9 cellular contexts compared by ENCODE assay signal in the genomic region with DNA sequence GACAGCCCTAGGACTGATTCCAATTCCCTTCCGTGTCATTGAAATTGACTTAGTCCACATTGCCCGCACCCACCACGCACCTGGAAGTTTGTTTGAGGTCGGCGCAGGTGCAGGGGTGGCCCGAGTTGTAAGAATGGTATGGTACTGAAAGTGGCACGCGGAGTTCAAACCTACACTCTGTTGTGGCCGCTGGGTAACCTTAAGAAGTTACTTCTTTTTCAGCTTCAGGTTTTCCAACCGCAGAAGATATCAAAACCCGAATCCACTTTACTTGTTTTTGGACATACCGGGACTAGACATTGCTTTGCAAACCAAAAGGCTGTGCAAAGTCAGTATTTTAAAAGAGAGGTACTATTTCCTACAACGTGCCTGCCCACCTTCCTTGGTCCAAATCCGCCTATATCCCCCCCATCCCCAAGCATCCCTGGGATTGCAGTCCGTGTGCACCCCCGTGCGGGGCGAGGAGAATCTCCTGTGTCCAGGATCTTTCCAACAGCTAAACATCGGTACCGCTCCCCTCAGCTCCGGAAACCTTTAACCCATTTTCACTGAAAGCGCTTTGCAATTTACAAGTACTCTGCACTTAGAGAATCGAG. TPM values are rescaled to one million over a fixed set of nuclear protein-coding genes. Genes with fewer than 3 reads are reported as not detected.
A peak's percentile ranks its signal among the peaks of the same experiment; 100 is the strongest.
DNase-seq lines count a peak whose midpoint lies in the region; ATAC-seq and TF ChIP-seq lines count a peak whose summit lies in the region.
"Had no signal": no experiment of that assay in that cellular context is flagged by ENCODE, and none has a peak within 500 bp of the region (broad histone marks: within the 10 kb centered on the region; RNA-seq: fewer than 3 reads in every experiment).

No MANE protein-coding gene starts in this region.

- peak; percentile 29 for DNase-seq in ELR (ENCODE audit: low read depth)
- no peak for DNase-seq in T-cell
- DNase-seq in psoas muscle: no peak
- DNase-seq in NCI-H2107 treated with DMSO at 0.1 percent for 48 hours (lab: John Stamatoyannopoulos, UW; ENCODE audit: unreplicated experiment): no peak
- DNase-seq in UCSD-AML1 (lab: John Stamatoyannopoulos, UW; ENCODE audit: unreplicated experiment): no peak
- DNase-seq in amniotic stem cell (lab: John Stamatoyannopoulos, UW): no peak

- intact Hi-C loops in psoas muscle (cut with DNase I): loop anchor here (2.0 to 10.0 kb wide), 3 partner anchors 433 to 1169 kb away; no protein-coding TSS in a partner anchor

- ATAC-seq in T-cell (replicated peaks in 1 of 4): no peak
- ATAC-seq in gastroesophageal sphincter: no peak
- no peak for ATAC-seq in psoas muscle
- no peak for ATAC-seq in GM21526 (IDR thresholded peaks at IDR 0.05; ENCODE audit: low FRiP score, unreplicated experiment)

- peaks cover 66 to 72% of the 10 kb centered on the region in 2 donors for H3K27me3 Mint-ChIP-seq in T-cell

- H3K36me3 ChIP-seq in gastroesophageal sphincter (peaks cover 0 to 6% of the 10 kb centered on the region in 2 donors), psoas muscle (ENCODE audit: insufficient read depth in 1 of 2, low read depth in 1 of 2) (no peaks in the 10 kb centered on the region)

- H3K27ac ChIP-seq in gastroesophageal sphincter: peak overlapping the region in 1 of 4 donors; percentile 44
- H3K27ac ChIP-seq in psoas muscle: no peak overlapping the region

- WGBS in gastroesophageal sphincter (ENCODE audit: low coverage in 1 of 2), 2 donors: 4% methylated on average over 3 to 12 of the region's 23 CpGs
- WGBS in psoas muscle, 3 donors: 3 to 5% (median 4%) methylated on average over 23 of the region's 23 CpGs

- H3K36me3 Mint-ChIP-seq in T-cell: no peaks in the 10 kb centered on the region

- POLR2A ChIA-PET in T-cell (lab: Charles Lee): no interaction called here

- no peaks in the 10 kb centered on the region for H3K9me3 ChIP-seq in gastroesophageal sphincter
- H3K9me3 ChIP-seq in psoas muscle: no peaks in the 10 kb centered on the region

- TF ChIP-seq EP300 in gastroesophageal sphincter (IDR thresholded peaks at IDR 0.05): no peak

- peak overlapping the region; percentile 55 to 59 for H3K27ac Mint-ChIP-seq in T-cell

- CTCF ChIA-PET in T-cell (lab: Charles Lee): no interaction called here

- no peak for TF ChIP-seq POLR2A in gastroesophageal sphincter (IDR thresholded peaks at IDR 0.05)

- peaks cover 23 to 44% (median 35%) of the 10 kb centered on the region in 3 donors for H3K4me1 Mint-ChIP-seq in T-cell

- H3K4me3 ChIP-seq in gastroesophageal sphincter: peak overlapping the region; percentile 29 to 51
- H3K4me3 ChIP-seq in psoas muscle: peak overlapping the region; percentile 65

- peak overlapping the region; percentile 70 to 75 (median 75) for H3K4me3 Mint-ChIP-seq in T-cell

- H3K27me3 ChIP-seq in gastroesophageal sphincter (peaks cover 78% of the 10 kb centered on the region), psoas muscle (ENCODE audit: insufficient read depth in 3 of 3, low read length in 2 of 3) (peaks cover 0 to 61% (median 16%) of the 10 kb centered on the region in 3 donors)

- no peaks in the 10 kb centered on the region for H3K9me3 Mint-ChIP-seq in T-cell

- H3K4me1 ChIP-seq in gastroesophageal sphincter (peaks cover 3 to 68% (median 20%) of the 10 kb centered on the region in 3 donors), psoas muscle (peaks cover 16% of the 10 kb centered on the region)

- no peak for TF ChIP-seq CTCF in gastroesophageal sphincter (IDR thresholded peaks at IDR 0.05)
- no peak for TF ChIP-seq CTCF in psoas muscle (IDR thresholded peaks at IDR 0.05)

RNA-seq across cellular contexts. Expression of a gene that starts 1.0 kb away (rescaled TPM):
- total RNA-seq in T-cell (10 to 100 TPM in 2 of 5 donors, 1 to 10 TPM in 3; 3.9 to 20.5 (median 8.2) TPM), gastroesophageal sphincter (100 to 1,000 TPM in 2 of 4 donors, 10 to 100 TPM in 2; 43.4 to 167 (median 103) TPM), psoas muscle (10 to 100 TPM; 13.9 to 62.6 (median 38.7) TPM)
- 100 to 1,000 TPM in 1 of 3 donors, 10 to 100 TPM in 2; 19.8 to 114 (median 26.4) TPM for polyA plus RNA-seq in psoas muscle

RNA-seq across cellular contexts. Expression of a gene that starts 31.8 kb away (rescaled TPM):
- total RNA-seq in T-cell (under 1 TPM in 2 of 5 donors, not detected in 3; 0.38 to 0.44 TPM), gastroesophageal sphincter (not detected), psoas muscle (not detected)
- not detected for polyA plus RNA-seq in psoas muscle
- total RNA-seq: activated CD8-positive, alpha-beta memory T cell treated with anti-CD3 and anti-CD28 coated beads for 36 hours had no signal

RNA-seq across cellular contexts. Expression of a gene that starts 47.2 kb away (rescaled TPM):
- total RNA-seq in T-cell (not detected), gastroesophageal sphincter (not detected), psoas muscle (not detected)
- polyA plus RNA-seq in psoas muscle: not detected
- total RNA-seq: activated CD8-positive, alpha-beta memory T cell treated with anti-CD3 and anti-CD28 coated beads for 36 hours had no signal
